22 cellular contexts compared by ENCODE assay signal in genomic region chr1:192448026-192448578, GRCh38.
"Had no signal": no experiment of that assay in that cellular context is flagged by ENCODE, and none has a peak within 500 bp of the region (broad histone marks: within the 10 kb centered on the region; RNA-seq: fewer than 3 reads in every experiment).

No MANE protein-coding gene starts in this region.

- DNase-seq: activated CD4-positive, alpha-beta memory T cell treated with anti-CD3 and anti-CD28 coated beads for 36 hours; activated CD4-positive, alpha-beta T cell treated with anti-CD3 and anti-CD28 coated beads for 36 hours; activated effector memory CD4-positive, alpha-beta T cell treated with Interleukin-2 at 50 U/mL for 16 hours; activated T-cell treated with anti-CD3 and anti-CD28 coated beads, Interleukin-2, amount 50 U/mL, for 24 hours; amygdala; brain microvascular endothelial cell; cortex of kidney; effector CD4-positive, alpha-beta T cell; esophagus squamous epithelium; hippocampal formation; kidney; mesenchymal stem cell; nephron progenitor cell; psoas muscle; stimulated activated CD4-positive, alpha-beta T cell treated with anti-CD3 and anti-CD28 coated beads, Interleukin-2, amount 100 ng/mL, for 48 hours; thyroid gland; WERI-Rb-1 had no signal

- H3K9me3 Mint-ChIP-seq: activated CD4-positive, alpha-beta memory T cell treated with anti-CD3 and anti-CD28 coated beads for 36 hours; activated naive CD4-positive, alpha-beta T cell treated with anti-CD3 and anti-CD28 coated beads, Interleukin-2, amount 50 U/mL, for 24 hours; activated T-cell treated with anti-CD3 and anti-CD28 coated beads, Interleukin-2, amount 50 U/mL, for 24 hours; central memory CD8-positive, alpha-beta T cell; nephron progenitor cell; stimulated activated memory B cell treated with anti-CD40 and anti-IgM and Interleukin-4, amounts not matched to agents 10 μg/mL and 1 μg/mL and 100 μg/mL, for 72 hours; T-helper 1 cell treated with Interleukin-12 subunit alpha and Interleukin-12 subunit beta and Interleukin-4 antibody, amounts not matched to agents 30 μg/mL and 1 μg/mL, for 36 hours had no signal

- FAIRE-seq: kidney, urothelium cell line had no signal

- H3K27ac Mint-ChIP-seq: activated CD4-positive, alpha-beta memory T cell treated with anti-CD3 and anti-CD28 coated beads for 36 hours; activated CD4-positive, alpha-beta T cell treated with anti-CD3 and anti-CD28 coated beads for 36 hours; activated naive CD4-positive, alpha-beta T cell treated with anti-CD3 and anti-CD28 coated beads, Interleukin-2, amount 50 U/mL, for 24 hours; activated T-cell treated with anti-CD3 and anti-CD28 coated beads, Interleukin-2, amount 50 U/mL, for 24 hours; nephron progenitor cell; stimulated activated memory B cell treated with anti-CD40 and anti-IgM and Interleukin-4, amounts not matched to agents 10 μg/mL and 1 μg/mL and 100 μg/mL, for 72 hours; T-helper 1 cell treated with Interleukin-12 subunit alpha and Interleukin-12 subunit beta and Interleukin-4 antibody, amounts not matched to agents 30 μg/mL and 1 μg/mL, for 36 hours had no signal

- H3K4me1 ChIP-seq: esophagus squamous epithelium, thyroid gland had no signal

- H3K9me3 ChIP-seq: esophagus squamous epithelium, psoas muscle, thyroid gland had no signal

- ATAC-seq: activated CD4-positive, alpha-beta T cell treated with anti-CD3 and anti-CD28 coated beads for 36 hours; psoas muscle; stimulated activated memory B cell treated with anti-CD40 and anti-IgM and Interleukin-4, amounts not matched to agents 10 μg/mL and 1 μg/mL and 100 μg/mL, for 72 hours had no signal

- H3K27me3 ChIP-seq: brain microvascular endothelial cell, esophagus squamous epithelium, thyroid gland had no signal

- H3K4me3 ChIP-seq: esophagus squamous epithelium, psoas muscle, thyroid gland had no signal

- H3K4me3 Mint-ChIP-seq: activated CD4-positive, alpha-beta memory T cell treated with anti-CD3 and anti-CD28 coated beads for 36 hours; activated CD4-positive, alpha-beta T cell treated with anti-CD3 and anti-CD28 coated beads for 36 hours; activated naive CD4-positive, alpha-beta T cell treated with anti-CD3 and anti-CD28 coated beads, Interleukin-2, amount 50 U/mL, for 24 hours; activated T-cell treated with anti-CD3 and anti-CD28 coated beads, Interleukin-2, amount 50 U/mL, for 24 hours; central memory CD8-positive, alpha-beta T cell; nephron progenitor cell; stimulated activated memory B cell treated with anti-CD40 and anti-IgM and Interleukin-4, amounts not matched to agents 10 μg/mL and 1 μg/mL and 100 μg/mL, for 72 hours; T-helper 1 cell treated with Interleukin-12 subunit alpha and Interleukin-12 subunit beta and Interleukin-4 antibody, amounts not matched to agents 30 μg/mL and 1 μg/mL, for 36 hours had no signal

- H3K36me3 Mint-ChIP-seq: activated CD4-positive, alpha-beta memory T cell treated with anti-CD3 and anti-CD28 coated beads for 36 hours; activated naive CD4-positive, alpha-beta T cell treated with anti-CD3 and anti-CD28 coated beads, Interleukin-2, amount 50 U/mL, for 24 hours; stimulated activated memory B cell treated with anti-CD40 and anti-IgM and Interleukin-4, amounts not matched to agents 10 μg/mL and 1 μg/mL and 100 μg/mL, for 72 hours had no signal

- H3K27ac ChIP-seq: brain microvascular endothelial cell, esophagus squamous epithelium, psoas muscle, thyroid gland, WERI-Rb-1 had no signal

- H3K36me3 ChIP-seq: brain microvascular endothelial cell, esophagus squamous epithelium, thyroid gland, WERI-Rb-1 had no signal

- H3K4me1 Mint-ChIP-seq: activated CD4-positive, alpha-beta T cell treated with anti-CD3 and anti-CD28 coated beads for 36 hours; activated naive CD4-positive, alpha-beta T cell treated with anti-CD3 and anti-CD28 coated beads, Interleukin-2, amount 50 U/mL, for 24 hours; central memory CD8-positive, alpha-beta T cell; nephron progenitor cell; stimulated activated memory B cell treated with anti-CD40 and anti-IgM and Interleukin-4, amounts not matched to agents 10 μg/mL and 1 μg/mL and 100 μg/mL, for 72 hours had no signal
